1 cellular context compared by ENCODE assay signal in the genomic region with DNA sequence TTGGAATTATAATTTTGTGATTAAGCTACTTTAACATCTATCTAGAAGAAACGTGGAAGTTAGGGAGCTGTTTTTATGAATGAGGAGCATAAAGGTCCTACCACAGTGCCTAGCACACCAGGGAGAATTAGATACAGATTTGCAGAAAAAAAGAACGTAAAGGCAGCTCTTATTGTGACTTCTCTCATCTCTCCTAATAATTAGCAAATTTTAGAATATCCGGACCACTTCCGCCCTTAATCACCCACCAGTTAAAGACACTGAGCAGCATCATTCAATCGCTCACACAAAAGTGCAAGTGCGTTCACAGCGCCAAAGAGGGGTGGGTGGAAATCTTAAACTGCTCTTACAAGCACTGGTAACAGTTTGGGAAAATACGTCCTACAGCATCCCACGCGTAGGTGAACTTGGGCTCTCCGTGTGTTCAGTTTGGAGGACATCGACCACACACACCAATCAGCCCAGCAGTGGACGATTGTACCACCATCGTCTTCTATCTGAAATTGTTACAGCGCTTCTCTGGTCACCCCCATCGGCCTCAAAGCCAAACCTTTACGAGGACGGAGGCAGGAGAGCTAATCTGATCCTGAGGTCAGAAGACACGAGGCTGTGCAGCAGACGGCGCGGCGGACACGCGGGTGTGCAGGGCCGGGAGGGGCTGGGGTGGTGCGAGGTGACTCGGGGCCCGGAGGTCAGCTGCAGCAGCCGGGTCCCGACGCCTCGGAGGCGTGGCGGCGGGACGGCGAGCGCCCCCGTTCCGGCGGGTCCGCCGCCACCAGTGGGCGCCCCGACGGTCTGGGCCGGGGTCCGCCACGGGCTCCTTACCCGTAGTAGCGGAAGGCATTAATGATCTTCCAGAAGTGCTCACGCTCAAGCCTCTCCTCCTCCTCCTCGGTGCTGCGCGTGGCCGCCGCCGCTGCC.
TF ChIP-seq lines count a peak whose summit lies in the region.

No MANE protein-coding gene starts in this region.

TF ChIP-seq in GM12878, 131 proteins besides CTCF, POLR2A, EP300 and RAD21 (continued from another document):
- TF ChIP-seq RELB (IDR thresholded peaks at IDR 0.05; ENCODE audit: low read depth) (no peak), SPI1 (IDR thresholded peaks at IDR 0.05; ENCODE audit: borderline replicate concordance, insufficient read depth, low read depth, low read length) (peak; percentile 25; the same call in 1 of the 2 replicates), BCL3 (IDR thresholded peaks at IDR 0.05; ENCODE audit: borderline replicate concordance, insufficient read depth, low read depth, low read length, poor library complexity, severe bottlenecking) (no peak), PAX8 (IDR thresholded peaks at IDR 0.05) (no peak), ZZZ3 (IDR thresholded peaks at IDR 0.05; ENCODE audit: control insufficient read depth, insufficient read length, low read depth) (no peak), BMI1 (IDR thresholded peaks at IDR 0.05; ENCODE audit: borderline replicate concordance) (no peak), POLR2AphosphoS5 (IDR thresholded peaks at IDR 0.05; ENCODE audit: low read length) (peak; percentile 13; the same call in 1 of the 2 replicates), ZNF207 (IDR thresholded peaks at IDR 0.05; ENCODE audit: borderline replicate concordance) (peak; percentile 88; the same call in 1 of the 2 replicates), EGR1 (IDR thresholded peaks at IDR 0.05; ENCODE audit: borderline replicate concordance in 1 of 2, low read depth in 2 of 2, low read length in 2 of 2) (peak in 1 of 2 experiments; percentile 19; a peak in 1 of 3 replicates), HCFC1 (IDR thresholded peaks at IDR 0.05; ENCODE audit: low read length) (no peak), NBN (IDR thresholded peaks at IDR 0.05) (0 out of 2 replicates have a peak, but pooled peaks have one; percentile 61), POU2F2 (IDR thresholded peaks at IDR 0.05; ENCODE audit: borderline replicate concordance, low read depth, low read length) (peak; percentile 29; the same call in 1 of the 3 replicates), ZBTB33 (IDR thresholded peaks at IDR 0.05) (no peak), FOXM1 (IDR thresholded peaks at IDR 0.05; ENCODE audit: low read depth, low read length) (no peak), SREBF2 (IDR thresholded peaks at IDR 0.05; ENCODE audit: low read length) (no peak), IKZF1 (conservative IDR thresholded peaks at IDR 0.05) (no peak), SREBF1 (IDR thresholded peaks at IDR 0.05; ENCODE audit: low read length) (no peak), ETV6 (conservative IDR thresholded peaks at IDR 0.05 in 1 of 2, IDR thresholded peaks at IDR 0.05 in 1 of 2; ENCODE audit: borderline replicate concordance in 1 of 2, low read depth in 1 of 2) (0 out of 4 replicates have a peak, but pooled peaks of 1 of the 2 experiments have one; percentile 15), NR2F1 (conservative IDR thresholded peaks at IDR 0.05) (peak; percentile 93), PML (IDR thresholded peaks at IDR 0.05; ENCODE audit: low read length) (0 out of 2 replicates have a peak, but pooled peaks have one; percentile 28), USF1 (IDR thresholded peaks at IDR 0.05; ENCODE audit: borderline replicate concordance, extremely low read length, insufficient read depth, low read depth, low read length) (no peak), JUND (IDR thresholded peaks at IDR 0.05; ENCODE audit: low read depth, low read length) (no peak), RB1 (IDR thresholded peaks at IDR 0.05; ENCODE audit: borderline replicate concordance) (no peak), CREB1 (IDR thresholded peaks at IDR 0.05; ENCODE audit: low read depth) (no peak), USF2 (IDR thresholded peaks at IDR 0.05; ENCODE audit: borderline replicate concordance, low read depth, low read length) (no peak), ATF2 (IDR thresholded peaks at IDR 0.05; ENCODE audit: low read length) (no peak), STAT1 (conservative IDR thresholded peaks at IDR 0.05) (0 out of 2 replicates have a peak, but pooled peaks have one; percentile 59), ZNF24 (IDR thresholded peaks at IDR 0.05) (no peak), RUNX3 (IDR thresholded peaks at IDR 0.05; ENCODE audit: low read length) (no peak; the same call in 1 of the 2 replicates), POLR2AphosphoS2 (IDR thresholded peaks at IDR 0.05; ENCODE audit: low read depth, low read length) (no peak; the same call in 1 of the 2 replicates), CBX5 (IDR thresholded peaks at IDR 0.05; ENCODE audit: low read depth) (0 out of 2 replicates have a peak, but pooled peaks have one; percentile 47), IRF4 (IDR thresholded peaks at IDR 0.05; ENCODE audit: low read depth, low read length) (no peak), ASH2L (IDR thresholded peaks at IDR 0.05; ENCODE audit: borderline replicate concordance, low read depth) (no peak), DPF2 (IDR thresholded peaks at IDR 0.05) (no peak), E2F4 (IDR thresholded peaks at IDR 0.05; ENCODE audit: low read depth, low read length) (no peak)
- TF ChIP-seq, protein P1, sequence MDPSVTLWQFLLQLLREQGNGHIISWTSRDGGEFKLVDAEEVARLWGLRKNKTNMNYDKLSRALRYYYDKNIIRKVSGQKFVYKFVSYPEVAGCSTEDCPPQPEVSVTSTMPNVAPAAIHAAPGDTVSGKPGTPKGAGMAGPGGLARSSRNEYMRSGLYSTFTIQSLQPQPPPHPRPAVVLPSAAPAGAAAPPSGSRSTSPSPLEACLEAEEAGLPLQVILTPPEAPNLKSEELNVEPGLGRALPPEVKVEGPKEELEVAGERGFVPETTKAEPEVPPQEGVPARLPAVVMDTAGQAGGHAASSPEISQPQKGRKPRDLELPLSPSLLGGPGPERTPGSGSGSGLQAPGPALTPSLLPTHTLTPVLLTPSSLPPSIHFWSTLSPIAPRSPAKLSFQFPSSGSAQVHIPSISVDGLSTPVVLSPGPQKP (IDR thresholded peaks at IDR 0.05; ENCODE audit: low read depth, low read length): no peak
- TF ChIP-seq, protein P2, sequence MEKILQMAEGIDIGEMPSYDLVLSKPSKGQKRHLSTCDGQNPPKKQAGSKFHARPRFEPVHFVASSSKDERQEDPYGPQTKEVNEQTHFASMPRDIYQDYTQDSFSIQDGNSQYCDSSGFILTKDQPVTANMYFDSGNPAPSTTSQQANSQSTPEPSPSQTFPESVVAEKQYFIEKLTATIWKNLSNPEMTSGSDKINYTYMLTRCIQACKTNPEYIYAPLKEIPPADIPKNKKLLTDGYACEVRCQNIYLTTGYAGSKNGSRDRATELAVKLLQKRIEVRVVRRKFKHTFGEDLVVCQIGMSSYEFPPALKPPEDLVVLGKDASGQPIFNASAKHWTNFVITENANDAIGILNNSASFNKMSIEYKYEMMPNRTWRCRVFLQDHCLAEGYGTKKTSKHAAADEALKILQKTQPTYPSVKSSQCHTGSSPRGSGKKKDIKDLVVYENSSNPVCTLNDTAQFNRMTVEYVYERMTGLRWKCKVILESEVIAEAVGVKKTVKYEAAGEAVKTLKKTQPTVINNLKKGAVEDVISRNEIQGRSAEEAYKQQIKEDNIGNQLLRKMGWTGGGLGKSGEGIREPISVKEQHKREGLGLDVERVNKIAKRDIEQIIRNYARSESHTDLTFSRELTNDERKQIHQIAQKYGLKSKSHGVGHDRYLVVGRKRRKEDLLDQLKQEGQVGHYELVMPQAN (conservative IDR thresholded peaks at IDR 0.05): peak; percentile 92; the same call in 1 of the 2 replicates
